8 cellular contexts compared by ENCODE assay signal in genomic region chr5:172939561-172939960, GRCh38. TPM values are rescaled to one million over a fixed set of nuclear protein-coding genes. Genes with fewer than 3 reads are reported as not detected.
DNase-seq lines count a peak whose midpoint lies in the region; ATAC-seq and TF ChIP-seq lines count a peak whose summit lies in the region.

No MANE protein-coding gene starts in this region.

- 87 to 89% methylated on average over 7 to 10 of the region's 10 CpGs for WGBS in thyroid gland, 2 donors

- H3K9me3 ChIP-seq in thyroid gland = no peaks in the 10 kb centered on the region
- H3K9me3 ChIP-seq in CD8-positive, alpha-beta T cell (ENCODE audit: low read length) = no peaks in the 10 kb centered on the region

- POLR2A ChIA-PET in CD8-positive, alpha-beta T cell (lab: Charles Lee) = interaction anchor here (1.0 kb wide), 1 partner anchor 167 kb away, joined by 7 read pairs; no protein-coding TSS in a partner anchor

- H3K4me3 Mint-ChIP-seq in nephron progenitor cell = no peak overlapping the region
- no peak overlapping the region for H3K4me3 Mint-ChIP-seq in CD8-positive, alpha-beta T cell

- no peak for ATAC-seq in CD8-positive, alpha-beta T cell
- no peak for ATAC-seq in HG02759 (IDR thresholded peaks at IDR 0.05; ENCODE audit: unreplicated experiment)

- intact Hi-C loops in thyroid gland (cut with DNase I) = no loop called here
- intact Hi-C loops in CD8-positive, alpha-beta T cell (cut with DNase I, micrococcal nuclease) = no loop called here

- peaks cover 46% of the 10 kb centered on the region for H3K4me1 Mint-ChIP-seq in nephron progenitor cell
- H3K4me1 Mint-ChIP-seq in CD8-positive, alpha-beta T cell (ENCODE audit: low read depth) = no peaks in the 10 kb centered on the region

- TF ChIP-seq POLR2A in thyroid gland (IDR thresholded peaks at IDR 0.05) = no peak

- in situ Hi-C loops in G401 (cut with HindIII; ENCODE audit: low sequenced_read_pairs) = no loop called here

- H3K36me3 Mint-ChIP-seq in nephron progenitor cell (ENCODE audit: low read depth) = peaks cover 47% of the 10 kb centered on the region
- peaks cover 73% of the 10 kb centered on the region for H3K36me3 Mint-ChIP-seq in CD8-positive, alpha-beta T cell

- TF ChIP-seq CTCF in nephron progenitor cell (IDR thresholded peaks at IDR 0.05) = no peak
- TF ChIP-seq CTCF in thyroid gland (IDR thresholded peaks at IDR 0.05) = no peak
- TF ChIP-seq CTCF in CD8-positive, alpha-beta T cell (IDR thresholded peaks at IDR 0.05) = no peak

- H3K9me3 Mint-ChIP-seq in nephron progenitor cell = no peaks in the 10 kb centered on the region
- no peaks in the 10 kb centered on the region for H3K9me3 Mint-ChIP-seq in CD8-positive, alpha-beta T cell

- no peaks in the 10 kb centered on the region for H3K27me3 Mint-ChIP-seq in nephron progenitor cell (ENCODE audit: low read depth, poor library complexity)
- no peaks in the 10 kb centered on the region for H3K27me3 Mint-ChIP-seq in CD8-positive, alpha-beta T cell (ENCODE audit: low read depth)

- CTCF ChIA-PET in CD8-positive, alpha-beta T cell (lab: Charles Lee) = interaction anchor here (1.0 to 18.5 kb wide), 3 partner anchors 215 to 230 kb away, joined by 3 to 436 read pairs (median 20); no protein-coding TSS in a partner anchor

- peaks cover 13 to 17% of the 10 kb centered on the region in 2 donors for H3K36me3 ChIP-seq in thyroid gland
- H3K36me3 ChIP-seq in CD8-positive, alpha-beta T cell (ENCODE audit: insufficient read depth, low read length) = peaks cover 17% of the 10 kb centered on the region

- peaks cover 0 to 9% of the 10 kb centered on the region in 2 donors for H3K4me1 ChIP-seq in thyroid gland
- H3K4me1 ChIP-seq in CD8-positive, alpha-beta T cell (ENCODE audit: insufficient read depth, low read length) = no peaks in the 10 kb centered on the region

- H3K27ac ChIP-seq in caudate nucleus (ENCODE audit: low read depth, low read length) = no peak overlapping the region
- H3K27ac ChIP-seq in thyroid gland = no peak overlapping the region
- H3K27ac ChIP-seq in CD8-positive, alpha-beta T cell (ENCODE audit: low read depth, low read length) = no peak overlapping the region

- DNase-seq in G401 (ENCODE audit: low spot score) (peak; percentile 93), NCI-H345 treated with DMSO at 0.1 percent for 48 hours (lab: John Stamatoyannopoulos, UW; ENCODE audit: unreplicated experiment) (peak; percentile 62), caudate nucleus (lab: John Stamatoyannopoulos, UW) (peak in 49 of 61 donors; percentile 2 to 85 (median 41)), nephron progenitor cell (peak; percentile 42), thyroid gland (no peak), NCI-H526 treated with DMSO at 0.1 percent for 48 hours (lab: John Stamatoyannopoulos, UW) (no peak)
- DNase-seq in CD8-positive, alpha-beta T cell = no peak

- no peaks in the 10 kb centered on the region for H3K27me3 ChIP-seq in thyroid gland
- no peaks in the 10 kb centered on the region for H3K27me3 ChIP-seq in CD8-positive, alpha-beta T cell (ENCODE audit: insufficient read depth, low read length)

- no peak overlapping the region for H3K4me3 ChIP-seq in thyroid gland (replicated peaks in 1 of 3)
- no peak overlapping the region for H3K4me3 ChIP-seq in CD8-positive, alpha-beta T cell (ENCODE audit: low read depth, low read length)

- no peak overlapping the region for H3K27ac Mint-ChIP-seq in nephron progenitor cell
- no peak overlapping the region for H3K27ac Mint-ChIP-seq in CD8-positive, alpha-beta T cell

RNA-seq across cellular contexts. Expression of gene RPL26L1, which starts 19.7 kb away (rescaled TPM):
- 144 and 147 TPM in 2 replicates for total RNA-seq in G401 (2014; rRNA removed; shearing (Covaris generic))
- 10 to 100 TPM; 27.2 to 46.7 (median 42.9) TPM for total RNA-seq in thyroid gland
- 10 to 100 TPM; 12.0 to 12.7 TPM for total RNA-seq in CD8-positive, alpha-beta T cell

RNA-seq across cellular contexts. Expression of gene ATP6V0E1, which starts 44.0 kb away (rescaled TPM):
- total RNA-seq in G401 (2014; rRNA removed; shearing (Covaris generic)) = 102 and 126 TPM in 2 replicates
- total RNA-seq in thyroid gland = 100 to 1,000 TPM; 170 to 254 (median 198) TPM
- total RNA-seq in CD8-positive, alpha-beta T cell = 10 to 100 TPM; 34.4 to 38.8 TPM

Comparison
In these comparisons a context has a peak if more than half of its experiments do, and no peak if none do; other contexts are left out.
1. DNase-seq: peak in G401 (single experiment), NCI-H345 treated with DMSO at 0.1 percent for 48 hours (single experiment), caudate nucleus (49 of 61) and nephron progenitor cell (single experiment); none in thyroid gland (0 of 2), NCI-H526 treated with DMSO at 0.1 percent for 48 hours (single experiment) and CD8-positive, alpha-beta T cell (0 of 7).